ENCODE assay signal across 34 cellular contexts in genomic region chr1:172332230-172332629, GRCh38.
"Had no signal": no experiment of that assay in that cellular context is flagged by ENCODE, and none has a peak within 500 bp of the region (broad histone marks: within the 10 kb centered on the region; RNA-seq: fewer than 3 reads in every experiment).

No MANE protein-coding gene starts in this region.

- H3K9me3 ChIP-seq: esophagus muscularis mucosa, gastrocnemius medialis had no signal

- H3K4me3 ChIP-seq: esophagus muscularis mucosa, gastrocnemius medialis, heart left ventricle had no signal

- FAIRE-seq: astrocyte, bronchial epithelial cell, colon had no signal

- H3K9me3 Mint-ChIP-seq: activated B cell treated with CpG ODN at 0.5 μM for 24 hours; activated T-helper 17 cell treated with anti-CD3 and anti-CD28 coated beads, Interleukin-2, amount 50 U/mL, for 72 hours; central memory CD8-positive, alpha-beta T cell; effector memory CD8-positive, alpha-beta T cell had no signal

- ATAC-seq: activated CD4-positive, CD25-positive, alpha-beta regulatory T cell treated with anti-CD3 and anti-CD28 coated beads, Interleukin-2, amount 50 U/mL, for 24 hours; activated CD8-positive, alpha-beta T cell treated with anti-CD3 and anti-CD28 coated beads for 36 hours; activated T-cell treated with anti-CD3 and anti-CD28 coated beads, Interleukin-2, amount 50 U/mL, for 4 hours; activated T-helper 17 cell treated with anti-CD3 and anti-CD28 coated beads, Interleukin-2, amount 50 U/mL, for 72 hours; effector memory CD8-positive, alpha-beta T cell; foreskin keratinocyte; gastrocnemius medialis; heart left ventricle had no signal

- H3K27me3 ChIP-seq: brain microvascular endothelial cell, esophagus muscularis mucosa, foreskin keratinocyte, gastrocnemius medialis, heart left ventricle had no signal

- H3K4me3 Mint-ChIP-seq: activated B cell treated with CpG ODN at 0.5 μM for 24 hours; activated CD8-positive, alpha-beta T cell treated with anti-CD3 and anti-CD28 coated beads for 36 hours; activated naive CD8-positive, alpha-beta T cell; activated T-cell treated with anti-CD3 and anti-CD28 coated beads, Interleukin-2, amount 50 U/mL, for 4 hours; activated T-helper 17 cell treated with anti-CD3 and anti-CD28 coated beads, Interleukin-2, amount 50 U/mL, for 72 hours; central memory CD8-positive, alpha-beta T cell; effector memory CD8-positive, alpha-beta T cell; T-helper 2 cell treated with Interferon-gamma antibody and Interleukin-4, amounts not matched to agents 5 μg/mL and 100 μg/mL, for 36 hours had no signal

- H3K27ac Mint-ChIP-seq: activated B cell treated with CpG ODN at 0.5 μM for 24 hours; activated CD8-positive, alpha-beta T cell treated with anti-CD3 and anti-CD28 coated beads for 36 hours; activated naive CD8-positive, alpha-beta T cell; activated T-helper 17 cell treated with anti-CD3 and anti-CD28 coated beads, Interleukin-2, amount 50 U/mL, for 72 hours; effector memory CD8-positive, alpha-beta T cell; T-helper 2 cell treated with Interferon-gamma antibody and Interleukin-4, amounts not matched to agents 5 μg/mL and 100 μg/mL, for 36 hours had no signal

- H3K4me1 ChIP-seq: esophagus muscularis mucosa, foreskin keratinocyte, gastrocnemius medialis, heart left ventricle had no signal

- H3K27me3 Mint-ChIP-seq: activated B cell treated with CpG ODN at 0.5 μM for 24 hours; activated CD8-positive, alpha-beta T cell treated with anti-CD3 and anti-CD28 coated beads for 36 hours; activated naive CD8-positive, alpha-beta T cell; activated T-helper 17 cell treated with anti-CD3 and anti-CD28 coated beads, Interleukin-2, amount 50 U/mL, for 72 hours; central memory CD8-positive, alpha-beta T cell; effector memory CD8-positive, alpha-beta T cell had no signal

- DNase-seq: activated B cell treated with CpG ODN at 0.5 μM for 24 hours; activated CD4-positive, alpha-beta T cell treated with anti-CD3 and anti-CD28 coated beads for 48 hours; activated CD4-positive, alpha-beta T cell treated with anti-CD3 and anti-CD28 coated beads, Interleukin-2, amount 50 U/mL, for 1 hour; activated CD4-positive, alpha-beta T cell treated with anti-CD3 and anti-CD28 coated beads, Interleukin-2, amount 50 U/mL, for 48 hours; activated CD8-positive, alpha-beta memory T cell treated with anti-CD3 and anti-CD28 coated beads for 24 hours; activated CD8-positive, alpha-beta T cell treated with anti-CD3 and anti-CD28 coated beads for 36 hours; activated effector memory CD4-positive, alpha-beta T cell treated with Interleukin-2 at 50 U/mL for 16 hours; activated gamma-delta T cell treated with Interleukin-2 at 50 U/mL for 16 hours; activated naive CD4-positive, alpha-beta T cell treated with anti-CD3 and anti-CD28 coated beads, Interleukin-2, amount 50 U/mL, for 16 hours; activated naive CD4-positive, alpha-beta T cell treated with Interleukin-2 at 50 U/mL for 16 hours; activated T-cell treated with anti-CD3 and anti-CD28 coated beads, Interleukin-2, amount 50 U/mL, for 4 hours; amniotic stem cell; anterior cingulate cortex; brain microvascular endothelial cell; cortex of kidney; dermis blood vessel endothelial cell; effector CD4-positive, alpha-beta T cell; effector memory CD8-positive, alpha-beta T cell; erythroblast; foreskin keratinocyte; gastrocnemius medialis; glutamatergic neuron; heart left ventricle; T1000; WERI-Rb-1 had no signal

- H3K27ac ChIP-seq: brain microvascular endothelial cell, esophagus muscularis mucosa, foreskin keratinocyte, gastrocnemius medialis, heart left ventricle, WERI-Rb-1 had no signal

- H3K4me1 Mint-ChIP-seq: activated T-helper 17 cell treated with anti-CD3 and anti-CD28 coated beads, Interleukin-2, amount 50 U/mL, for 72 hours; central memory CD8-positive, alpha-beta T cell had no signal

- H3K36me3 ChIP-seq: brain microvascular endothelial cell, esophagus muscularis mucosa, gastrocnemius medialis, heart left ventricle, WERI-Rb-1 had no signal
